In the genomic region with DNA sequence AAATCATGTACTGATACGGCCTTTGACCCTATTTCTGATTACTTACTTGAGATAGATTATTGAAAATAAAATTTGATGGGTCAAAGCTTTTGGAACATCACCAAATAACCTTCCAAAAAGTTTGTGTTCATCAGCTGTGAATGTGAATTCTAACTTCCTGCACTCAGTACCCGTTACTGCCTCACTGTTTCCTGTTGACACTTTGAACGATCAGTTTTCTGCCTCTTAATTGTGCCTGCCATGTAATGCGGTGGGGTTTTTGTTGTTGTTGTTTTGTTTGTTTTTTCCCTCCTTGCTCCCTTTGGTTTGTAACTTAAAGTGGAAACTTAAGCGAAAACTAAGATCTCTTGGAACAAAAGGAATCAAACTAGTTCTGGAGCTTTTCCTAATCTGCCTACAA, we compare ENCODE assay signal across 16 cellular contexts. TPM values are rescaled to one million over a fixed set of nuclear protein-coding genes. Genes with fewer than 3 reads are reported as not detected.
DNase-seq lines count a peak whose midpoint lies in the region; ATAC-seq and TF ChIP-seq lines count a peak whose summit lies in the region.
"Had no signal": no experiment of that assay in that cellular context is flagged by ENCODE, and none has a peak within 500 bp of the region (broad histone marks: within the 10 kb centered on the region; RNA-seq: fewer than 3 reads in every experiment).

No MANE protein-coding gene starts in this region.

- peaks cover 73% of the 10 kb centered on the region for H3K36me3 Mint-ChIP-seq in activated naive CD4-positive, alpha-beta T cell treated with anti-CD3 and anti-CD28 coated beads for 36 hours (ENCODE audit: low read depth)
- peaks cover 91% of the 10 kb centered on the region for H3K36me3 Mint-ChIP-seq in activated CD4-positive, alpha-beta memory T cell treated with anti-CD3 and anti-CD28 coated beads, Interleukin-2, amount 10 ng/mL, durations not matched to agents 7 days and 5 days (ENCODE audit: low read depth)

- ATAC-seq in lower lobe of right lung (no peak), upper lobe of left lung (ENCODE audit: low FRiP score in 2 of 2) (no peak)
- ATAC-seq: left colon, Right ventricle myocardium inferior had no signal

- H3K4me1 ChIP-seq in lower lobe of right lung (no peaks in the 10 kb centered on the region), upper lobe of left lung (peaks cover 0 to 10% (median 0%) of the 10 kb centered on the region in 4 donors)

- intact Hi-C loops in activated naive CD4-positive, alpha-beta T cell treated with anti-CD3 and anti-CD28 coated beads for 36 hours (cut with micrococcal nuclease): no loop called here
- intact Hi-C loops in lower lobe of right lung (cut with DNase I): no loop called here

- no peak for TF ChIP-seq EP300 in upper lobe of left lung (IDR thresholded peaks at IDR 0.05)

- H3K4me1 Mint-ChIP-seq in activated naive CD4-positive, alpha-beta T cell treated with anti-CD3 and anti-CD28 coated beads for 36 hours (ENCODE audit: low read depth): peaks cover 60% of the 10 kb centered on the region
- H3K4me1 Mint-ChIP-seq in activated CD4-positive, alpha-beta memory T cell treated with anti-CD3 and anti-CD28 coated beads, Interleukin-2, amount 10 ng/mL, durations not matched to agents 7 days and 5 days: peaks cover 84% of the 10 kb centered on the region

- H3K9me3 Mint-ChIP-seq in activated naive CD4-positive, alpha-beta T cell treated with anti-CD3 and anti-CD28 coated beads for 36 hours: no peaks in the 10 kb centered on the region
- no peaks in the 10 kb centered on the region for H3K9me3 Mint-ChIP-seq in activated CD4-positive, alpha-beta memory T cell treated with anti-CD3 and anti-CD28 coated beads, Interleukin-2, amount 10 ng/mL, durations not matched to agents 7 days and 5 days

- H3K9me3 ChIP-seq in lower lobe of right lung (no peaks in the 10 kb centered on the region), upper lobe of left lung (no peaks in the 10 kb centered on the region)

- peak overlapping the region; percentile 30 for H3K4me3 Mint-ChIP-seq in activated naive CD4-positive, alpha-beta T cell treated with anti-CD3 and anti-CD28 coated beads for 36 hours
- peak overlapping the region; percentile 65 for H3K4me3 Mint-ChIP-seq in activated CD4-positive, alpha-beta memory T cell treated with anti-CD3 and anti-CD28 coated beads, Interleukin-2, amount 10 ng/mL, durations not matched to agents 7 days and 5 days

- POLR2A ChIA-PET in activated CD4-positive, alpha-beta memory T cell treated with anti-CD3 and anti-CD28 coated beads, Interleukin-2, amount 10 ng/mL, durations not matched to agents 7 days and 5 days (lab: Charles Lee): interaction anchor here (0.9 to 4.6 kb wide), 8 partner anchors 8 to 210 kb away, joined by 3 to 49 read pairs (median 4); partner anchors contain the start of genes ATG16L1 and INPP5D

- CTCF ChIA-PET in activated naive CD4-positive, alpha-beta T cell treated with anti-CD3 and anti-CD28 coated beads for 36 hours (lab: Charles Lee): no interaction called here
- CTCF ChIA-PET in activated CD4-positive, alpha-beta memory T cell treated with anti-CD3 and anti-CD28 coated beads, Interleukin-2, amount 10 ng/mL, durations not matched to agents 7 days and 5 days (lab: Charles Lee): interaction anchor here (0.8 to 1.7 kb wide), 6 partner anchors 15 to 216 kb away, joined by 3 to 6 read pairs (median 4); no protein-coding TSS in a partner anchor

- peak; percentile 27 for DNase-seq in activated naive CD4-positive, alpha-beta T cell treated with anti-CD3 and anti-CD28 coated beads for 36 hours
- DNase-seq in activated naive CD4-positive, alpha-beta T cell treated with Interleukin-2 at 50 U/mL for 16 hours: no peak
- DNase-seq in activated CD4-positive, alpha-beta memory T cell treated with anti-CD3 and anti-CD28 coated beads, Interleukin-2, amount 10 ng/mL, durations not matched to agents 7 days and 5 days: no peak
- DNase-seq in lower lobe of right lung: no peak
- DNase-seq in upper lobe of left lung: no peak
- no peak for DNase-seq in NCI-H2107 treated with DMSO at 0.1 percent for 48 hours (lab: John Stamatoyannopoulos, UW; ENCODE audit: unreplicated experiment)
- no peak for DNase-seq in effector CD8-positive, alpha-beta T cell (lab: John Stamatoyannopoulos, UW)
- no peak for DNase-seq in NOMO-1 (lab: John Stamatoyannopoulos, UW; ENCODE audit: unreplicated experiment in 2 of 2)
- DNase-seq: anterior cingulate cortex; hypothalamus; left colon; NCI-H2171; retina; stimulated activated CD4-positive, alpha-beta T cell treated with anti-CD3 and anti-CD28 coated beads, Interleukin-2, amount 100 ng/mL, for 24 hours had no signal

- H3K27ac Mint-ChIP-seq in activated naive CD4-positive, alpha-beta T cell treated with anti-CD3 and anti-CD28 coated beads for 36 hours: peak overlapping the region; percentile 95
- peak overlapping the region; percentile 97 for H3K27ac Mint-ChIP-seq in activated CD4-positive, alpha-beta memory T cell treated with anti-CD3 and anti-CD28 coated beads, Interleukin-2, amount 10 ng/mL, durations not matched to agents 7 days and 5 days

- TF ChIP-seq POLR2A in upper lobe of left lung (IDR thresholded peaks at IDR 0.05): no peak

- H3K4me3 ChIP-seq in lower lobe of right lung: no peak overlapping the region
- no peak overlapping the region for H3K4me3 ChIP-seq in upper lobe of left lung

- WGBS in upper lobe of left lung, 2 donors: 58 to 60% methylated on average over 5 of the region's 5 CpGs

- TF ChIP-seq CTCF in lower lobe of right lung (IDR thresholded peaks at IDR 0.05): no peak
- TF ChIP-seq CTCF in upper lobe of left lung (IDR thresholded peaks at IDR 0.05): no peak

- peaks cover 100% of the 10 kb centered on the region for H3K36me3 ChIP-seq in lower lobe of right lung
- H3K36me3 ChIP-seq in upper lobe of left lung: peaks cover 30 to 99% (median 57%) of the 10 kb centered on the region in 4 donors

- H3K27ac ChIP-seq in lower lobe of right lung: peak overlapping the region; percentile 15
- H3K27ac ChIP-seq in upper lobe of left lung: peak overlapping the region in 3 of 4 donors; percentile 12 to 58 (median 58)

- no peaks in the 10 kb centered on the region for H3K27me3 Mint-ChIP-seq in activated naive CD4-positive, alpha-beta T cell treated with anti-CD3 and anti-CD28 coated beads for 36 hours (ENCODE audit: low read depth)
- H3K27me3 Mint-ChIP-seq in activated CD4-positive, alpha-beta memory T cell treated with anti-CD3 and anti-CD28 coated beads, Interleukin-2, amount 10 ng/mL, durations not matched to agents 7 days and 5 days: no peaks in the 10 kb centered on the region

- H3K27me3 ChIP-seq in lower lobe of right lung (ENCODE audit: low read depth): no peaks in the 10 kb centered on the region
- no peaks in the 10 kb centered on the region for H3K27me3 ChIP-seq in upper lobe of left lung

RNA-seq across cellular contexts. Expression of gene ATG16L1, which starts 18.9 kb away (rescaled TPM):
- 10 to 100 TPM; 21.2 to 24.2 TPM for total RNA-seq in activated naive CD4-positive, alpha-beta T cell treated with anti-CD3 and anti-CD28 coated beads for 36 hours
- total RNA-seq in activated CD4-positive, alpha-beta memory T cell treated with anti-CD3 and anti-CD28 coated beads, Interleukin-2, amount 10 ng/mL, durations not matched to agents 7 days and 5 days: 10 to 100 TPM; 55.9 to 58.9 TPM
- total RNA-seq in lower lobe of right lung (21.4 TPM), upper lobe of left lung (10 to 100 TPM; 22.8 to 33.3 (median 26.4) TPM)

RNA-seq across cellular contexts. Expression of gene SAG, which starts 37.2 kb away (rescaled TPM):
- under 1 TPM in 1 of 2 experiments, not detected in 1; 0.19 TPM for total RNA-seq in activated naive CD4-positive, alpha-beta T cell treated with anti-CD3 and anti-CD28 coated beads for 36 hours
- total RNA-seq in activated CD4-positive, alpha-beta memory T cell treated with anti-CD3 and anti-CD28 coated beads, Interleukin-2, amount 10 ng/mL, durations not matched to agents 7 days and 5 days: under 1 TPM in 1 of 2 experiments, not detected in 1; 0.10 TPM
- total RNA-seq in lower lobe of right lung: not detected
- under 1 TPM in 1 of 6 donors, not detected in 5; 0.17 TPM for total RNA-seq in upper lobe of left lung
- total RNA-seq: left colon, myocyte, Right ventricle myocardium inferior had no signal
